9 cellular contexts compared by ENCODE assay signal in genomic region chr2:6909431-6910385, GRCh38. TPM values are rescaled to one million over a fixed set of nuclear protein-coding genes. Genes with fewer than 3 reads are reported as not detected.
DNase-seq lines count a peak whose midpoint lies in the region; ATAC-seq, FAIRE-seq and TF ChIP-seq lines count a peak whose summit lies in the region.
"Had no signal": no experiment of that assay in that cellular context is flagged by ENCODE, and none has a peak within 500 bp of the region (broad histone marks: within the 10 kb centered on the region; RNA-seq: fewer than 3 reads in every experiment).

No MANE protein-coding gene starts in this region.

- H3K4me1 Mint-ChIP-seq in activated T-cell treated with anti-CD3 and anti-CD28 coated beads, Interleukin-2, amount 50 U/mL, for 72 hours (ENCODE audit: low read depth) = peaks cover 90% of the 10 kb centered on the region

- no peak for TF ChIP-seq CTCF in DOHH2 (IDR thresholded peaks at IDR 0.05; ENCODE audit: low read depth, low read length, poor library complexity, severe bottlenecking)

- no peaks in the 10 kb centered on the region for H4K20me1 ChIP-seq in DOHH2 (ENCODE audit: control insufficient read depth, insufficient read depth, low read depth, low read length)

- peak overlapping the region; percentile 41 for H3K27ac ChIP-seq in DOHH2 (ENCODE audit: low read depth, low read length)

- peak overlapping the region; percentile 75 to 77 for H3K4me3 Mint-ChIP-seq in activated T-cell treated with anti-CD3 and anti-CD28 coated beads, Interleukin-2, amount 50 U/mL, for 72 hours

- no peaks in the 10 kb centered on the region for H3K79me2 ChIP-seq in DOHH2 (ENCODE audit: control insufficient read depth, low read length)

- H3K27ac Mint-ChIP-seq in activated T-cell treated with anti-CD3 and anti-CD28 coated beads, Interleukin-2, amount 50 U/mL, for 72 hours = peak overlapping the region; percentile 92

- peak overlapping the region; percentile 48 for H3K4me3 ChIP-seq in DOHH2 (ENCODE audit: low read length)

- H3K4me2 ChIP-seq in DOHH2 (ENCODE audit: low read length) = peak overlapping the region; percentile 64

- H3K27me3 Mint-ChIP-seq in activated T-cell treated with anti-CD3 and anti-CD28 coated beads, Interleukin-2, amount 50 U/mL, for 72 hours (ENCODE audit: low read depth) = no peaks in the 10 kb centered on the region

- H3K36me3 Mint-ChIP-seq in activated T-cell treated with anti-CD3 and anti-CD28 coated beads, Interleukin-2, amount 50 U/mL, for 72 hours (ENCODE audit: insufficient read depth in 2 of 2) = peaks cover 29 to 60% of the 10 kb centered on the region in 2 donors

- no peaks in the 10 kb centered on the region for H3F3A ChIP-seq in DOHH2 (ENCODE audit: control insufficient read depth, insufficient read depth)

- DNase-seq in activated T-cell treated with anti-CD3 and anti-CD28 coated beads, Interleukin-2, amount 50 U/mL, for 72 hours = peak; percentile 58 to 62
- DNase-seq in putamen (ENCODE audit: low spot score) = no peak
- DNase-seq in iPS-NIHi11 (ENCODE audit: low spot score) = no peak
- no peak for DNase-seq in DMS79 (lab: John Stamatoyannopoulos, UW)
- no peak for DNase-seq in urothelium cell line (ENCODE audit: low spot score)
- DNase-seq: left cardiac atrium had no signal

- no peaks in the 10 kb centered on the region for H3K9me2 ChIP-seq in DOHH2 (replicated peaks; ENCODE audit: control insufficient read depth, low read length)

- ATAC-seq in GM19463 (IDR thresholded peaks at IDR 0.05; ENCODE audit: unreplicated experiment) (peak; percentile 95), HG03442 (IDR thresholded peaks at IDR 0.05; ENCODE audit: unreplicated experiment) (peak; percentile 97)
- peak; percentile 60 to 69 for ATAC-seq in activated T-cell treated with anti-CD3 and anti-CD28 coated beads, Interleukin-2, amount 50 U/mL, for 72 hours (replicated peaks in 1 of 2)

- no peak for FAIRE-seq in urothelium cell line (lab: Jason Lieb, UNC)

- no peaks in the 10 kb centered on the region for H3K9me3 ChIP-seq in DOHH2 (ENCODE audit: control insufficient read depth, insufficient read depth, low read length)

- no peaks in the 10 kb centered on the region for H3K27me3 ChIP-seq in DOHH2 (ENCODE audit: control insufficient read depth, low read length)

- H3K4me1 ChIP-seq in DOHH2 (ENCODE audit: control insufficient read depth, low read length) = peaks cover 20% of the 10 kb centered on the region

- H3K36me3 ChIP-seq in DOHH2 (ENCODE audit: control insufficient read depth, low read length) = no peaks in the 10 kb centered on the region

- peaks cover 1 to 4% of the 10 kb centered on the region in 2 donors for H3K9me3 Mint-ChIP-seq in activated T-cell treated with anti-CD3 and anti-CD28 coated beads, Interleukin-2, amount 50 U/mL, for 72 hours

RNA-seq across cellular contexts. Expression of gene RNF144A, which starts 7.5 kb away (rescaled TPM):
- 10 to 100 TPM; 52.1 to 73.9 TPM for total RNA-seq in activated T-cell treated with anti-CD3 and anti-CD28 coated beads, Interleukin-2, amount 50 U/mL, for 72 hours

RNA-seq across cellular contexts. Expression of gene RSAD2, which starts 32.1 kb away (rescaled TPM):
- total RNA-seq in activated T-cell treated with anti-CD3 and anti-CD28 coated beads, Interleukin-2, amount 50 U/mL, for 72 hours = 10 to 100 TPM in 1 of 2 donors, 1 to 10 TPM in 1; 5.4 to 17.8 TPM

RNA-seq across cellular contexts. Expression of gene CMPK2, which starts 44.0 kb away (rescaled TPM):
- total RNA-seq in activated T-cell treated with anti-CD3 and anti-CD28 coated beads, Interleukin-2, amount 50 U/mL, for 72 hours = 10 to 100 TPM in 1 of 2 donors, 1 to 10 TPM in 1; 5.7 to 10.6 TPM

Comparison
In these comparisons a context has a peak if more than half of its experiments do, and no peak if none do; other contexts are left out.
1. DNase-seq: peak in activated T-cell treated with anti-CD3 and anti-CD28 coated beads, Interleukin-2, amount 50 U/mL, for 72 hours (2 of 2); none in putamen (single experiment), iPS-NIHi11 (single experiment), DMS79 (single experiment) and urothelium cell line (single experiment).
2. Peak in every context shown above with its lines, with median percentiles within 50 percentile points of each other: ATAC-seq.